8 cellular contexts compared by ENCODE assay signal in the genomic region with DNA sequence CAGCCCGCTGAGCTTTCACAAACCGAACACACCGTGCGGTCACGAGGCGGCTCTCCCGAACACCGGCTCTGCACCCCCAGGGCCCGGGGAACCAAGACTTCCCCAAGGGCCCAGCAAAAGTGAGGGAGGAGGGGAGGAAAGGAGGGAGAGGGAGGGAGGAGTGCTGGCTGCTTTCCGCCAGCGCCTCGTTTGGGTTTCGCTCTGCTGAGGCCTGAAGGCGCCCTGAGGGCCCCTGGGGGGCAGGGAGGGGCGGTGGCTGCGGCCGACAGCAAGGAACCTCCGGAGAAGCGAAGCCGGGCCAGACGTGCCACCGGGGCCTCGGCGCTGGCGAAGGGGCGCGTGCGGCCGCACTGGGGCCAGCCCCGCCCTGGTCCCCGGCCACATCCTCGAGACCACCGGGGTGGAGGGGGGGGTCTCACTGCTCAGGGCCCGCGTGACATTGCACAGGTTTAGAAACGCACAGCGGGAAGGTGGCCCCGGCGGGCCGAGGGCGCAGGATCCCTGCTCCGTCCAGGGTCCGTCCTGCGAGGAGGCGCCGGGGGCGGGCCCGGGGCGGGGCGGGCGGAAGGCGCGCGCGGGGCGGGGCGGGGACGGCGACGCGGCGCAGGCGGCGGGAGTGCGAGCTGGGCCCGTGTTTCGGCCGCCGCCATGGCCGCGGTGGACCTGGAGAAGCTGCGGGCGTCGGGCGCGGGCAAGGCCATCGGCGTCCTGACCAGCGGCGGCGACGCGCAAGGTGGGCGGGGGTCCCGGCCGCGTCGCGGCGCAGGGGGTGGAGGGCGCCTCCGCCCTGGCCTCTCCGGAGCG. TPM values are rescaled to one million over a fixed set of nuclear protein-coding genes. Genes with fewer than 3 reads are reported as not detected.
DNase-seq lines count a peak whose midpoint lies in the region; ATAC-seq and TF ChIP-seq lines count a peak whose summit lies in the region.

Gene PFKL (plus strand): TSS at position 596 of the 804 bp plus-strand sequence. CDS start 53 bp downstream, at position 649.

- 1% methylated on average over 64 to 79 of the region's 94 CpGs for WGBS in mesodermal cell (ENCODE audit: insufficient coverage in 2 of 2), 2 experiments

- H3K4me1 ChIP-seq in A673 (ENCODE audit: insufficient read depth, low read length, poor library complexity, severe bottlenecking) (peaks cover 32% of the 10 kb centered on the region), NT2/D1 (ENCODE audit: insufficient read depth, insufficient read length) (peaks cover 40% of the 10 kb centered on the region), mesodermal cell (ENCODE audit: control insufficient read depth, insufficient read depth, low read length, poor library complexity, severe bottlenecking) (peaks cover 3% of the 10 kb centered on the region)

- peak within 1 kb of the TSS; percentile 96 for H3K9ac ChIP-seq in NT2/D1 (ENCODE audit: insufficient read length, low read depth)

- CTCF ChIA-PET in A673 (lab: Charles Lee): interaction anchor here (0.6 kb wide), 1 partner anchor 224 kb away, joined by 3 read pairs; no protein-coding TSS in a partner anchor

- DNase-seq in A673 (ENCODE audit: low spot score) (peak; percentile 57), NT2/D1 (ENCODE audit: low read depth, low spot score) (peak; percentile 47), activated T-cell treated with anti-CD3 and anti-CD28 coated beads for 1 hour (ENCODE audit: low read depth) (peak; percentile 45), endothelial cell (ENCODE audit: low spot score) (peak; percentile 67)
- peak; percentile 53 to 57 for DNase-seq in stimulated activated CD8-positive, alpha-beta memory T cell treated with anti-CD3 and anti-CD28 coated beads, Interleukin-2, amount 100 ng/mL, for 48 hours (ENCODE audit: low read depth in 2 of 2)

- peaks cover 4% of the 10 kb centered on the region for H3K4me1 Mint-ChIP-seq in endothelial cell (ENCODE audit: unreplicated experiment)

- intact Hi-C loops in A673 (cut with micrococcal nuclease; ENCODE audit: unreplicated experiment): loop anchor here (5.0 kb wide), 1 partner anchor 487 kb away; no protein-coding TSS in a partner anchor

- no peak for TF ChIP-seq CTCF in A673 (conservative IDR thresholded peaks at IDR 0.05; ENCODE audit: low read depth, low read length)
- no peak for TF ChIP-seq CTCF in endothelial cell (IDR thresholded peaks at IDR 0.05; ENCODE audit: unreplicated experiment)

- H3K4me3 Mint-ChIP-seq in endothelial cell (ENCODE audit: unreplicated experiment): peak within 1 kb of the TSS; percentile 88

- peak within 1 kb of the TSS; percentile 87 for H3K4me3 ChIP-seq in A673 (ENCODE audit: low read depth, low read length, poor library complexity, severe bottlenecking)
- H3K4me3 ChIP-seq in NT2/D1 (ENCODE audit: insufficient read length, low read depth): peak within 1 kb of the TSS; percentile 71
- peak within 1 kb of the TSS; percentile 69 for H3K4me3 ChIP-seq in mesodermal cell (ENCODE audit: extremely low read depth, insufficient read depth, low read length, poor library complexity, severe bottlenecking)

- H3K36me3 Mint-ChIP-seq in endothelial cell (ENCODE audit: low read depth, unreplicated experiment): no peaks in the 10 kb centered on the region

- H3K9me3 ChIP-seq in A673 (ENCODE audit: low read depth, low read length, poor library complexity, severe bottlenecking) (no peaks in the 10 kb centered on the region), NT2/D1 (ENCODE audit: insufficient read depth, low read length) (no peaks in the 10 kb centered on the region), mesodermal cell (ENCODE audit: control insufficient read depth, low read length) (no peaks in the 10 kb centered on the region)

- H3K36me3 ChIP-seq in A673 (ENCODE audit: insufficient read depth, low read length, poor library complexity, severe bottlenecking): no peaks in the 10 kb centered on the region
- peaks cover 11% of the 10 kb centered on the region for H3K36me3 ChIP-seq in NT2/D1 (ENCODE audit: insufficient read depth, insufficient read length, low read length)
- no peaks in the 10 kb centered on the region for H3K36me3 ChIP-seq in mesodermal cell (ENCODE audit: control insufficient read depth, insufficient read depth, low read length)

- no peak within 1 kb of the TSS for H3K27ac Mint-ChIP-seq in endothelial cell (ENCODE audit: unreplicated experiment)

- peak within 1 kb of the TSS; percentile 86 for H3K27ac ChIP-seq in A673 (ENCODE audit: low read depth, low read length, poor library complexity, severe bottlenecking)
- no peak within 1 kb of the TSS for H3K27ac ChIP-seq in mesodermal cell (ENCODE audit: low read depth, low read length, severe bottlenecking)

- H3K27me3 ChIP-seq in A673 (replicated peaks; ENCODE audit: insufficient read depth, low read depth, low read length, poor library complexity): no peaks in the 10 kb centered on the region
- no peaks in the 10 kb centered on the region for H3K27me3 ChIP-seq in NT2/D1 (ENCODE audit: insufficient read depth, insufficient read length)

- POLR2A ChIA-PET in A673 (lab: Charles Lee; ENCODE audit: low non-redundant PET): no interaction called here

- no TSS peak for BruUV-seq in A673 (replicated peaks; lab: Mats Ljungman, UMichigan)

- H3K9me3 Mint-ChIP-seq in endothelial cell (ENCODE audit: unreplicated experiment): no peaks in the 10 kb centered on the region

- peaks cover 1% of the 10 kb centered on the region for H3K27me3 Mint-ChIP-seq in endothelial cell (ENCODE audit: unreplicated experiment)

- ATAC-seq in GM18520 (IDR thresholded peaks at IDR 0.05; ENCODE audit: unreplicated experiment) (peak; percentile 32), HG03045 (IDR thresholded peaks at IDR 0.05; ENCODE audit: unreplicated experiment) (peak; percentile 72)

RNA-seq across cellular contexts. Expression of gene PFKL, which starts in this region (rescaled TPM):
- total RNA-seq in A673 (2021) (112 and 122 TPM in 2 replicates), endothelial cell (ENCODE audit: unreplicated experiment) (66.6 TPM)
- polyA plus RNA-seq in mesodermal cell (2013, experiment 1 of 2): 78.6 TPM
- polyA plus RNA-seq in mesodermal cell (2013, experiment 2 of 2): 67.2 TPM
